In the genomic region with DNA sequence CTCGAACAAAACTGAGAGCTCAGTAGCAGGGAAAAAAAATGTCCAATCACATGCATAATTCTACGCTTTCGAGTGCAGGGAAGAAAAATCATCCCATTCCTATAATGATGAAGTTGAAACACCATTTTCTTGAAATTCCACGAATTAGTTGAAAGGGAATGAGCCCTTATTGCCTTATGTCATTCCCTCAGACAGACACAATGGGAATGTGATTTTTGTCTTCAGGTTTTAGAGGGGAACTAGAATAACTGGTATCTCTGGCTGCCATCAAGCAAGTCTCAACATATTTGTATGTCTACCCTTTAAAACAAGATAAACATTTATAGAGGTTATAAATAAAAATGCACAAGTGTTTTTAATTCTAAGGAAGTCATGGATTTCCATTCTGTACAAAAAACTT, we compare ENCODE assay signal across 18 cellular contexts.
DNase-seq lines count a peak whose midpoint lies in the region; ATAC-seq and TF ChIP-seq lines count a peak whose summit lies in the region.
"Had no signal": no experiment of that assay in that cellular context is flagged by ENCODE, and none has a peak within 500 bp of the region (broad histone marks: within the 10 kb centered on the region; RNA-seq: fewer than 3 reads in every experiment).

No MANE protein-coding gene starts in this region.

- no peaks in the 10 kb centered on the region for H4K20me1 ChIP-seq in OCI-LY3 (ENCODE audit: insufficient read depth, low read length)
- H4K20me1 ChIP-seq: BLaER1 treated with 17β-estradiol and CSF1 and Interleukin-3, amounts not matched to agents 10 nM and 100 nM had no signal

- peak overlapping the region; percentile 83 for H3K4me2 ChIP-seq in OCI-LY3 (ENCODE audit: low read length)

- DNase-seq in epithelial cell of esophagus (ENCODE audit: low read depth) (peak; percentile 59), psoas muscle (no peak)
- DNase-seq: BE2C; CD4-positive, alpha-beta T cell; CD8-positive, alpha-beta memory T cell; DMS 273 treated with DMSO at 0.1 percent for 48 hours; DMS79; EL; GDM1; GOT3; HCEC 1CT had no signal

- no peaks in the 10 kb centered on the region for H3K79me2 ChIP-seq in OCI-LY3 (ENCODE audit: low read length)

- no peak overlapping the region for H3K4me3 ChIP-seq in OCI-LY3 (ENCODE audit: low read length)
- no peak overlapping the region for H3K4me3 ChIP-seq in epithelial cell of esophagus (ENCODE audit: low read length)
- no peak overlapping the region for H3K4me3 ChIP-seq in psoas muscle
- H3K4me3 ChIP-seq: BLaER1 treated with 17β-estradiol and CSF1 and Interleukin-3, amounts not matched to agents 10 nM and 100 nM; GM12878 had no signal

- H2AFZ ChIP-seq in OCI-LY3 (ENCODE audit: low read depth, low read length), result no peak overlapping the region

- intact Hi-C loops in psoas muscle (cut with DNase I), result no loop called here

- peaks cover 15% of the 10 kb centered on the region for H3K4me1 ChIP-seq in OCI-LY3 (ENCODE audit: low read length)
- H3K4me1 ChIP-seq in psoas muscle, result peaks cover 31% of the 10 kb centered on the region
- H3K4me1 ChIP-seq: BE2C had no signal

- H3K27me3 ChIP-seq in OCI-LY3 (ENCODE audit: low read depth, low read length), result no peaks in the 10 kb centered on the region
- H3K27me3 ChIP-seq in psoas muscle (ENCODE audit: insufficient read depth in 3 of 3, low read length in 2 of 3), result no peaks in the 10 kb centered on the region
- H3K27me3 ChIP-seq: BE2C; BLaER1 treated with 17β-estradiol and CSF1 and Interleukin-3, amounts not matched to agents 10 nM and 100 nM had no signal

- peaks cover 13% of the 10 kb centered on the region; the same call in 1 of the 2 replicates for H3K9me3 ChIP-seq in OCI-LY3 (ENCODE audit: insufficient read depth, low read length)
- H3K9me3 ChIP-seq in psoas muscle, result peaks cover 15% of the 10 kb centered on the region
- H3K9me3 ChIP-seq: BE2C had no signal

- H3K36me3 ChIP-seq in OCI-LY3 (replicated peaks; ENCODE audit: low read depth, low read length), result peaks cover 8% of the 10 kb centered on the region
- peaks cover 9 to 11% of the 10 kb centered on the region in 2 donors for H3K36me3 ChIP-seq in psoas muscle (ENCODE audit: insufficient read depth in 1 of 2, low read depth in 1 of 2)
- H3K36me3 ChIP-seq: BE2C had no signal

- ATAC-seq in psoas muscle (no peak), GM21360 (IDR thresholded peaks at IDR 0.05; ENCODE audit: unreplicated experiment) (no peak), HG03175 (IDR thresholded peaks at IDR 0.05; ENCODE audit: unreplicated experiment) (no peak), GM21619 (IDR thresholded peaks at IDR 0.05; ENCODE audit: unreplicated experiment) (no peak)
- ATAC-seq: GM12878 had no signal

- H3K27ac ChIP-seq in OCI-LY3 (ENCODE audit: low read length) (peak overlapping the region; percentile 76), psoas muscle (peak overlapping the region; percentile 3)
- H3K27ac ChIP-seq: 22Rv1; BLaER1 treated with 17β-estradiol and CSF1 and Interleukin-3, amounts not matched to agents 10 nM and 100 nM had no signal

- H3K9ac ChIP-seq in OCI-LY3 (ENCODE audit: low read length), result no peak overlapping the region
- H3K9ac ChIP-seq: BLaER1 treated with 17β-estradiol and CSF1 and Interleukin-3, amounts not matched to agents 10 nM and 100 nM had no signal

- WGBS in psoas muscle, 3 donors, result 94 to 97% (median 96%) methylated on average over 4 of the region's 4 CpGs

- TF ChIP-seq CTCF in OCI-LY3 (IDR thresholded peaks at IDR 0.05; ENCODE audit: low read depth, low read length), result no peak
- no peak for TF ChIP-seq CTCF in epithelial cell of esophagus (IDR thresholded peaks at IDR 0.05; ENCODE audit: insufficient read depth, low read depth, low read length, missing control alignments)
- TF ChIP-seq CTCF in psoas muscle (IDR thresholded peaks at IDR 0.05), result no peak
